ENCODE assay signal across 2 cellular contexts in the genomic region with DNA sequence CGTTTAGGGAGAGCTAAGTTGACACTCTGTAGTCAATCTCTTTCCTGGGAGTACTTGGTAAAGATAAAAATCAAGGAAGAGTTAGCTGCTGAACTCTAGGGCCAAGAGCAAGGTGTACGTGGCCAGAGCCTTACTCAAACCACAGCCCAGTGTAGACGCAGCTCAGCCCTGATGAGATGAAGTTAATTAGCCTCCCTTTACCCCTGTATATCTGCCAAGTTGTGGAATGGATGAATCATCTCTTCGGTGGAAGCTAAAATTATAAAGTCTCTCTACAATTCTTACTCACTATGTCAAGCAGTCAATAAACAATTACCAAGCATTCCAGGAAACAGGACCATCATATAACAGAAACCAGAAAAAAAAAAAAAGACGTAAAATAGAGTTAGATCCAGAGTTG.
TF ChIP-seq lines count a peak whose summit lies in the region.

No MANE protein-coding gene starts in this region.

TF ChIP-seq in GM23338, 12 proteins besides CTCF, POLR2A, EP300 and RAD21 (continued from another document):
- TF ChIP-seq, protein P1, sequence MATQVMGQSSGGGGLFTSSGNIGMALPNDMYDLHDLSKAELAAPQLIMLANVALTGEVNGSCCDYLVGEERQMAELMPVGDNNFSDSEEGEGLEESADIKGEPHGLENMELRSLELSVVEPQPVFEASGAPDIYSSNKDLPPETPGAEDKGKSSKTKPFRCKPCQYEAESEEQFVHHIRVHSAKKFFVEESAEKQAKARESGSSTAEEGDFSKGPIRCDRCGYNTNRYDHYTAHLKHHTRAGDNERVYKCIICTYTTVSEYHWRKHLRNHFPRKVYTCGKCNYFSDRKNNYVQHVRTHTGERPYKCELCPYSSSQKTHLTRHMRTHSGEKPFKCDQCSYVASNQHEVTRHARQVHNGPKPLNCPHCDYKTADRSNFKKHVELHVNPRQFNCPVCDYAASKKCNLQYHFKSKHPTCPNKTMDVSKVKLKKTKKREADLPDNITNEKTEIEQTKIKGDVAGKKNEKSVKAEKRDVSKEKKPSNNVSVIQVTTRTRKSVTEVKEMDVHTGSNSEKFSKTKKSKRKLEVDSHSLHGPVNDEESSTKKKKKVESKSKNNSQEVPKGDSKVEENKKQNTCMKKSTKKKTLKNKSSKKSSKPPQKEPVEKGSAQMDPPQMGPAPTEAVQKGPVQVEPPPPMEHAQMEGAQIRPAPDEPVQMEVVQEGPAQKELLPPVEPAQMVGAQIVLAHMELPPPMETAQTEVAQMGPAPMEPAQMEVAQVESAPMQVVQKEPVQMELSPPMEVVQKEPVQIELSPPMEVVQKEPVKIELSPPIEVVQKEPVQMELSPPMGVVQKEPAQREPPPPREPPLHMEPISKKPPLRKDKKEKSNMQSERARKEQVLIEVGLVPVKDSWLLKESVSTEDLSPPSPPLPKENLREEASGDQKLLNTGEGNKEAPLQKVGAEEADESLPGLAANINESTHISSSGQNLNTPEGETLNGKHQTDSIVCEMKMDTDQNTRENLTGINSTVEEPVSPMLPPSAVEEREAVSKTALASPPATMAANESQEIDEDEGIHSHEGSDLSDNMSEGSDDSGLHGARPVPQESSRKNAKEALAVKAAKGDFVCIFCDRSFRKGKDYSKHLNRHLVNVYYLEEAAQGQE (IDR thresholded peaks at IDR 0.05; ENCODE audit: unreplicated experiment) = no peak
- TF ChIP-seq CREB1 (CRISPR knock-in tag; IDR thresholded peaks at IDR 0.05; ENCODE audit: low read depth) (no peak), ZNF331 (CRISPR knock-in tag; IDR thresholded peaks at IDR 0.05; ENCODE audit: low read depth) (no peak), STAT1 (IDR thresholded peaks at IDR 0.05; ENCODE audit: unreplicated experiment) (no peak)
- TF ChIP-seq, protein P2, sequence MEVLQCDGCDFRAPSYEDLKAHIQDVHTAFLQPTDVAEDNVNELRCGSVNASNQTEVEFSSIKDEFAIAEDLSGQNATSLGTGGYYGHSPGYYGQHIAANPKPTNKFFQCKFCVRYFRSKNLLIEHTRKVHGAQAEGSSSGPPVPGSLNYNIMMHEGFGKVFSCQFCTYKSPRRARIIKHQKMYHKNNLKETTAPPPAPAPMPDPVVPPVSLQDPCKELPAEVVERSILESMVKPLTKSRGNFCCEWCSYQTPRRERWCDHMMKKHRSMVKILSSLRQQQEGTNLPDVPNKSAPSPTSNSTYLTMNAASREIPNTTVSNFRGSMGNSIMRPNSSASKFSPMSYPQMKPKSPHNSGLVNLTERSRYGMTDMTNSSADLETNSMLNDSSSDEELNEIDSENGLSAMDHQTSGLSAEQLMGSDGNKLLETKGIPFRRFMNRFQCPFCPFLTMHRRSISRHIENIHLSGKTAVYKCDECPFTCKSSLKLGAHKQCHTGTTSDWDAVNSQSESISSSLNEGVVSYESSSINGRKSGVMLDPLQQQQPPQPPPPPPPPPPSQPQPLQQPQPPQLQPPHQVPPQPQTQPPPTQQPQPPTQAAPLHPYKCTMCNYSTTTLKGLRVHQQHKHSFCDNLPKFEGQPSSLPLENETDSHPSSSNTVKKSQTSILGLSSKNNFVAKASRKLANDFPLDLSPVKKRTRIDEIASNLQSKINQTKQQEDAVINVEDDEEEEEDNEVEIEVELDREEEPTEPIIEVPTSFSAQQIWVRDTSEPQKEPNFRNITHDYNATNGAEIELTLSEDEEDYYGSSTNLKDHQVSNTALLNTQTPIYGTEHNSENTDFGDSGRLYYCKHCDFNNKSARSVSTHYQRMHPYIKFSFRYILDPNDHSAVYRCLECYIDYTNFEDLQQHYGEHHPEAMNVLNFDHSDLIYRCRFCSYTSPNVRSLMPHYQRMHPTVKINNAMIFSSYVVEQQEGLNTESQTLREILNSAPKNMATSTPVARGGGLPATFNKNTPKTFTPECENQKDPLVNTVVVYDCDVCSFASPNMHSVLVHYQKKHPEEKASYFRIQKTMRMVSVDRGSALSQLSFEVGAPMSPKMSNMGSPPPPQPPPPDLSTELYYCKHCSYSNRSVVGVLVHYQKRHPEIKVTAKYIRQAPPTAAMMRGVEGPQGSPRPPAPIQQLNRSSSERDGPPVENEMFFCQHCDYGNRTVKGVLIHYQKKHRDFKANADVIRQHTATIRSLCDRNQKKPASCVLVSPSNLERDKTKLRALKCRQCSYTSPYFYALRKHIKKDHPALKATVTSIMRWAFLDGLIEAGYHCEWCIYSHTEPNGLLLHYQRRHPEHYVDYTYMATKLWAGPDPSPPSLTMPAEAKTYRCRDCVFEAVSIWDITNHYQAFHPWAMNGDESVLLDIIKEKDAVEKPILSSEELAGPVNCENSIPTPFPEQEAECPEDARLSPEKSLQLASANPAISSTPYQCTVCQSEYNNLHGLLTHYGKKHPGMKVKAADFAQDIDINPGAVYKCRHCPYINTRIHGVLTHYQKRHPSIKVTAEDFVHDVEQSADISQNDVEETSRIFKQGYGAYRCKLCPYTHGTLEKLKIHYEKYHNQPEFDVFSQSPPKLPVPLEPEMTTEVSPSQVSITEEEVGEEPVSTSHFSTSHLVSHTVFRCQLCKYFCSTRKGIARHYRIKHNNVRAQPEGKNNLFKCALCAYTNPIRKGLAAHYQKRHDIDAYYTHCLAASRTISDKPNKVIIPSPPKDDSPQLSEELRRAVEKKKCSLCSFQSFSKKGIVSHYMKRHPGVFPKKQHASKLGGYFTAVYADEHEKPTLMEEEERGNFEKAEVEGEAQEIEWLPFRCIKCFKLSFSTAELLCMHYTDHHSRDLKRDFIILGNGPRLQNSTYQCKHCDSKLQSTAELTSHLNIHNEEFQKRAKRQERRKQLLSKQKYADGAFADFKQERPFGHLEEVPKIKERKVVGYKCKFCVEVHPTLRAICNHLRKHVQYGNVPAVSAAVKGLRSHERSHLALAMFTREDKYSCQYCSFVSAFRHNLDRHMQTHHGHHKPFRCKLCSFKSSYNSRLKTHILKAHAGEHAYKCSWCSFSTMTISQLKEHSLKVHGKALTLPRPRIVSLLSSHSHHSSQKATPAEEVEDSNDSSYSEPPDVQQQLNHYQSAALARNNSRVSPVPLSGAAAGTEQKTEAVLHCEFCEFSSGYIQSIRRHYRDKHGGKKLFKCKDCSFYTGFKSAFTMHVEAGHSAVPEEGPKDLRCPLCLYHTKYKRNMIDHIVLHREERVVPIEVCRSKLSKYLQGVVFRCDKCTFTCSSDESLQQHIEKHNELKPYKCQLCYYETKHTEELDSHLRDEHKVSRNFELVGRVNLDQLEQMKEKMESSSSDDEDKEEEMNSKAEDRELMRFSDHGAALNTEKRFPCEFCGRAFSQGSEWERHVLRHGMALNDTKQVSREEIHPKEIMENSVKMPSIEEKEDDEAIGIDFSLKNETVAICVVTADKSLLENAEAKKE (CRISPR knock-in tag; IDR thresholded peaks at IDR 0.05) = no peak

TF ChIP-seq in WTC11, 78 proteins besides CTCF, POLR2A, EP300 and RAD21 (continued from another document):
- TF ChIP-seq, protein P3, sequence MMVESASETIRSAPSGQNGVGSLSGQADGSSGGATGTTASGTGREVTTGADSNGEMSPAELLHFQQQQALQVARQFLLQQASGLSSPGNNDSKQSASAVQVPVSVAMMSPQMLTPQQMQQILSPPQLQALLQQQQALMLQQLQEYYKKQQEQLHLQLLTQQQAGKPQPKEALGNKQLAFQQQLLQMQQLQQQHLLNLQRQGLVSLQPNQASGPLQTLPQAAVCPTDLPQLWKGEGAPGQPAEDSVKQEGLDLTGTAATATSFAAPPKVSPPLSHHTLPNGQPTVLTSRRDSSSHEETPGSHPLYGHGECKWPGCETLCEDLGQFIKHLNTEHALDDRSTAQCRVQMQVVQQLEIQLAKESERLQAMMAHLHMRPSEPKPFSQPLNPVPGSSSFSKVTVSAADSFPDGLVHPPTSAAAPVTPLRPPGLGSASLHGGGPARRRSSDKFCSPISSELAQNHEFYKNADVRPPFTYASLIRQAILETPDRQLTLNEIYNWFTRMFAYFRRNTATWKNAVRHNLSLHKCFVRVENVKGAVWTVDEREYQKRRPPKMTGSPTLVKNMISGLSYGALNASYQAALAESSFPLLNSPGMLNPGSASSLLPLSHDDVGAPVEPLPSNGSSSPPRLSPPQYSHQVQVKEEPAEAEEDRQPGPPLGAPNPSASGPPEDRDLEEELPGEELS (CRISPR knock-in tag; IDR thresholded peaks at IDR 0.05) = no peak
- TF ChIP-seq NFATC4 (CRISPR knock-in tag; IDR thresholded peaks at IDR 0.05) = no peak
- TF ChIP-seq, protein P4, sequence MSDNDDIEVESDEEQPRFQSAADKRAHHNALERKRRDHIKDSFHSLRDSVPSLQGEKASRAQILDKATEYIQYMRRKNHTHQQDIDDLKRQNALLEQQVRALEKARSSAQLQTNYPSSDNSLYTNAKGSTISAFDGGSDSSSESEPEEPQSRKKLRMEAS (CRISPR knock-in tag; IDR thresholded peaks at IDR 0.05) = no peak
- TF ChIP-seq ZNF671 (CRISPR knock-in tag; IDR thresholded peaks at IDR 0.05) = no peak
- TF ChIP-seq NR1H2 (CRISPR knock-in tag; IDR thresholded peaks at IDR 0.05) = no peak
- TF ChIP-seq, protein P5, sequence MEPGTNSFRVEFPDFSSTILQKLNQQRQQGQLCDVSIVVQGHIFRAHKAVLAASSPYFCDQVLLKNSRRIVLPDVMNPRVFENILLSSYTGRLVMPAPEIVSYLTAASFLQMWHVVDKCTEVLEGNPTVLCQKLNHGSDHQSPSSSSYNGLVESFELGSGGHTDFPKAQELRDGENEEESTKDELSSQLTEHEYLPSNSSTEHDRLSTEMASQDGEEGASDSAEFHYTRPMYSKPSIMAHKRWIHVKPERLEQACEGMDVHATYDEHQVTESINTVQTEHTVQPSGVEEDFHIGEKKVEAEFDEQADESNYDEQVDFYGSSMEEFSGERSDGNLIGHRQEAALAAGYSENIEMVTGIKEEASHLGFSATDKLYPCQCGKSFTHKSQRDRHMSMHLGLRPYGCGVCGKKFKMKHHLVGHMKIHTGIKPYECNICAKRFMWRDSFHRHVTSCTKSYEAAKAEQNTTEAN (CRISPR knock-in tag; IDR thresholded peaks at IDR 0.05) = no peak
- TF ChIP-seq, protein P6, sequence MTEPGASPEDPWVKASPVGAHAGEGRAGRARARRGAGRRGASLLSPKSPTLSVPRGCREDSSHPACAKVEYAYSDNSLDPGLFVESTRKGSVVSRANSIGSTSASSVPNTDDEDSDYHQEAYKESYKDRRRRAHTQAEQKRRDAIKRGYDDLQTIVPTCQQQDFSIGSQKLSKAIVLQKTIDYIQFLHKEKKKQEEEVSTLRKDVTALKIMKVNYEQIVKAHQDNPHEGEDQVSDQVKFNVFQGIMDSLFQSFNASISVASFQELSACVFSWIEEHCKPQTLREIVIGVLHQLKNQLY (CRISPR knock-in tag; IDR thresholded peaks at IDR 0.05) = no peak
- no peak for TF ChIP-seq NR3C1 (CRISPR knock-in tag; conservative IDR thresholded peaks at IDR 0.05; ENCODE audit: low read depth)
- no peak for TF ChIP-seq GABPB1 (CRISPR knock-in tag; IDR thresholded peaks at IDR 0.05)
- no peak for TF ChIP-seq SMAD3 (CRISPR knock-in tag; IDR thresholded peaks at IDR 0.05; ENCODE audit: borderline replicate concordance)
- TF ChIP-seq KAT7 (CRISPR knock-in tag; IDR thresholded peaks at IDR 0.05; ENCODE audit: borderline replicate concordance) = no peak
- TF ChIP-seq, protein P7, sequence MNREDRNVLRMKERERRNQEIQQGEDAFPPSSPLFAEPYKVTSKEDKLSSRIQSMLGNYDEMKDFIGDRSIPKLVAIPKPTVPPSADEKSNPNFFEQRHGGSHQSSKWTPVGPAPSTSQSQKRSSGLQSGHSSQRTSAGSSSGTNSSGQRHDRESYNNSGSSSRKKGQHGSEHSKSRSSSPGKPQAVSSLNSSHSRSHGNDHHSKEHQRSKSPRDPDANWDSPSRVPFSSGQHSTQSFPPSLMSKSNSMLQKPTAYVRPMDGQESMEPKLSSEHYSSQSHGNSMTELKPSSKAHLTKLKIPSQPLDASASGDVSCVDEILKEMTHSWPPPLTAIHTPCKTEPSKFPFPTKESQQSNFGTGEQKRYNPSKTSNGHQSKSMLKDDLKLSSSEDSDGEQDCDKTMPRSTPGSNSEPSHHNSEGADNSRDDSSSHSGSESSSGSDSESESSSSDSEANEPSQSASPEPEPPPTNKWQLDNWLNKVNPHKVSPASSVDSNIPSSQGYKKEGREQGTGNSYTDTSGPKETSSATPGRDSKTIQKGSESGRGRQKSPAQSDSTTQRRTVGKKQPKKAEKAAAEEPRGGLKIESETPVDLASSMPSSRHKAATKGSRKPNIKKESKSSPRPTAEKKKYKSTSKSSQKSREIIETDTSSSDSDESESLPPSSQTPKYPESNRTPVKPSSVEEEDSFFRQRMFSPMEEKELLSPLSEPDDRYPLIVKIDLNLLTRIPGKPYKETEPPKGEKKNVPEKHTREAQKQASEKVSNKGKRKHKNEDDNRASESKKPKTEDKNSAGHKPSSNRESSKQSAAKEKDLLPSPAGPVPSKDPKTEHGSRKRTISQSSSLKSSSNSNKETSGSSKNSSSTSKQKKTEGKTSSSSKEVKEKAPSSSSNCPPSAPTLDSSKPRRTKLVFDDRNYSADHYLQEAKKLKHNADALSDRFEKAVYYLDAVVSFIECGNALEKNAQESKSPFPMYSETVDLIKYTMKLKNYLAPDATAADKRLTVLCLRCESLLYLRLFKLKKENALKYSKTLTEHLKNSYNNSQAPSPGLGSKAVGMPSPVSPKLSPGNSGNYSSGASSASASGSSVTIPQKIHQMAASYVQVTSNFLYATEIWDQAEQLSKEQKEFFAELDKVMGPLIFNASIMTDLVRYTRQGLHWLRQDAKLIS (CRISPR knock-in tag; IDR thresholded peaks at IDR 0.05; ENCODE audit: borderline replicate concordance) = no peak
- TF ChIP-seq, protein P8, sequence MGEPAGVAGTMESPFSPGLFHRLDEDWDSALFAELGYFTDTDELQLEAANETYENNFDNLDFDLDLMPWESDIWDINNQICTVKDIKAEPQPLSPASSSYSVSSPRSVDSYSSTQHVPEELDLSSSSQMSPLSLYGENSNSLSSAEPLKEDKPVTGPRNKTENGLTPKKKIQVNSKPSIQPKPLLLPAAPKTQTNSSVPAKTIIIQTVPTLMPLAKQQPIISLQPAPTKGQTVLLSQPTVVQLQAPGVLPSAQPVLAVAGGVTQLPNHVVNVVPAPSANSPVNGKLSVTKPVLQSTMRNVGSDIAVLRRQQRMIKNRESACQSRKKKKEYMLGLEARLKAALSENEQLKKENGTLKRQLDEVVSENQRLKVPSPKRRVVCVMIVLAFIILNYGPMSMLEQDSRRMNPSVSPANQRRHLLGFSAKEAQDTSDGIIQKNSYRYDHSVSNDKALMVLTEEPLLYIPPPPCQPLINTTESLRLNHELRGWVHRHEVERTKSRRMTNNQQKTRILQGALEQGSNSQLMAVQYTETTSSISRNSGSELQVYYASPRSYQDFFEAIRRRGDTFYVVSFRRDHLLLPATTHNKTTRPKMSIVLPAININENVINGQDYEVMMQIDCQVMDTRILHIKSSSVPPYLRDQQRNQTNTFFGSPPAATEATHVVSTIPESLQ (CRISPR knock-in tag; IDR thresholded peaks at IDR 0.05) = no peak
- no peak for TF ChIP-seq IRF2 (CRISPR knock-in tag; IDR thresholded peaks at IDR 0.05; ENCODE audit: borderline replicate concordance, low read depth)
- TF ChIP-seq, protein P9, sequence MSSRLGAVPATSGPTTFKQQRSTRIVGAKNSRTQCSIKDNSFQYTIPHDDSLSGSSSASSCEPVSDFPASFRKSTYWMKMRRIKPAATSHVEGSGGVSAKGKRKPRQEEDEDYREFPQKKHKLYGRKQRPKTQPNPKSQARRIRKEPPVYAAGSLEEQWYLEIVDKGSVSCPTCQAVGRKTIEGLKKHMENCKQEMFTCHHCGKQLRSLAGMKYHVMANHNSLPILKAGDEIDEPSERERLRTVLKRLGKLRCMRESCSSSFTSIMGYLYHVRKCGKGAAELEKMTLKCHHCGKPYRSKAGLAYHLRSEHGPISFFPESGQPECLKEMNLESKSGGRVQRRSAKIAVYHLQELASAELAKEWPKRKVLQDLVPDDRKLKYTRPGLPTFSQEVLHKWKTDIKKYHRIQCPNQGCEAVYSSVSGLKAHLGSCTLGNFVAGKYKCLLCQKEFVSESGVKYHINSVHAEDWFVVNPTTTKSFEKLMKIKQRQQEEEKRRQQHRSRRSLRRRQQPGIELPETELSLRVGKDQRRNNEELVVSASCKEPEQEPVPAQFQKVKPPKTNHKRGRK (CRISPR knock-in tag; IDR thresholded peaks at IDR 0.05; ENCODE audit: borderline replicate concordance) = no peak
- no peak for TF ChIP-seq NFYB (CRISPR knock-in tag; conservative IDR thresholded peaks at IDR 0.05; ENCODE audit: low read depth)
- TF ChIP-seq TP53 (CRISPR knock-in tag; IDR thresholded peaks at IDR 0.05) = no peak
